1 cellular context compared by ENCODE assay signal in the genomic region with DNA sequence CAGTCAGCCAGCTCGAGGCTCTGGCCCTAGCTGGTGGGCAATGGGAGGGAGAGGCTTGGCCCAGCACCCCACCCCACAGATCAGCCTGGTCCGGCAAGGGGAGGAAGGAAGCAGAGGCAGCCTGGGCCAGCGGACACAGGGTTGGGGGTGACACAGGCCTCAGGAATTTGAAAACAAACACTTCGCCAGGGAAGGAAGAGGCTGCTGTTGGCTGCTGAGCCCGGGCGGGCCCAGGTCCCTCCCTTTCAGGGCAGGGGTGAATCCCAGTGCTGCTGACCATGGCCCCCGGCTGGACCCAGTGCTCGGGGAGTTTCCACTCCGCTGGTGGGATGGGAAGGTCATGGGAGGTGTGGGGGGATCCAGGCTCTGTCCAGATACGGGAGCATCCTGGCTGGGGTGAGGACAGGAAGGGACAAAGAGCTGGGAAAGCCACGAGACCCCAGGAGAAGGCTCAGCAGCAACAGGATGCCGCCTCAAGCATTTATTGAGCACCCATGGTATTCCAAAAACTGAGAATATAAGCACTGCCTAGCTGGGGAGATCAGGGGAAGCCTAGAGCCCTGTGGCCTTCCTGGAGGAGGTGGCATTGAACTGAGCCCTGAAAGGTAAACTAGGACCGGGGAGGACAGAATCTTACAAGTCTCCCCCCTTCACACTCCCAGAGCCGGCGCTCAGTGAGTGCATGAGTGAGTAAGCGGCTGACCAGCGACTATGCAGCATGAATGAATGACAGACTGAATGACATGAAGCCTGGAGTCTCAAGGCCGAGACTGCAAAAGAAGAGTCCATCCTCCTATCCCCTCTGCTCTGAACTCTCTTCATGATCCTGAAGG.
TF ChIP-seq lines count a peak whose summit lies in the region.

No MANE protein-coding gene starts in this region.

TF ChIP-seq in HepG2, 621 proteins besides CTCF, POLR2A, EP300 and RAD21 (continued from another document and continues in another):
- TF ChIP-seq, protein P1, sequence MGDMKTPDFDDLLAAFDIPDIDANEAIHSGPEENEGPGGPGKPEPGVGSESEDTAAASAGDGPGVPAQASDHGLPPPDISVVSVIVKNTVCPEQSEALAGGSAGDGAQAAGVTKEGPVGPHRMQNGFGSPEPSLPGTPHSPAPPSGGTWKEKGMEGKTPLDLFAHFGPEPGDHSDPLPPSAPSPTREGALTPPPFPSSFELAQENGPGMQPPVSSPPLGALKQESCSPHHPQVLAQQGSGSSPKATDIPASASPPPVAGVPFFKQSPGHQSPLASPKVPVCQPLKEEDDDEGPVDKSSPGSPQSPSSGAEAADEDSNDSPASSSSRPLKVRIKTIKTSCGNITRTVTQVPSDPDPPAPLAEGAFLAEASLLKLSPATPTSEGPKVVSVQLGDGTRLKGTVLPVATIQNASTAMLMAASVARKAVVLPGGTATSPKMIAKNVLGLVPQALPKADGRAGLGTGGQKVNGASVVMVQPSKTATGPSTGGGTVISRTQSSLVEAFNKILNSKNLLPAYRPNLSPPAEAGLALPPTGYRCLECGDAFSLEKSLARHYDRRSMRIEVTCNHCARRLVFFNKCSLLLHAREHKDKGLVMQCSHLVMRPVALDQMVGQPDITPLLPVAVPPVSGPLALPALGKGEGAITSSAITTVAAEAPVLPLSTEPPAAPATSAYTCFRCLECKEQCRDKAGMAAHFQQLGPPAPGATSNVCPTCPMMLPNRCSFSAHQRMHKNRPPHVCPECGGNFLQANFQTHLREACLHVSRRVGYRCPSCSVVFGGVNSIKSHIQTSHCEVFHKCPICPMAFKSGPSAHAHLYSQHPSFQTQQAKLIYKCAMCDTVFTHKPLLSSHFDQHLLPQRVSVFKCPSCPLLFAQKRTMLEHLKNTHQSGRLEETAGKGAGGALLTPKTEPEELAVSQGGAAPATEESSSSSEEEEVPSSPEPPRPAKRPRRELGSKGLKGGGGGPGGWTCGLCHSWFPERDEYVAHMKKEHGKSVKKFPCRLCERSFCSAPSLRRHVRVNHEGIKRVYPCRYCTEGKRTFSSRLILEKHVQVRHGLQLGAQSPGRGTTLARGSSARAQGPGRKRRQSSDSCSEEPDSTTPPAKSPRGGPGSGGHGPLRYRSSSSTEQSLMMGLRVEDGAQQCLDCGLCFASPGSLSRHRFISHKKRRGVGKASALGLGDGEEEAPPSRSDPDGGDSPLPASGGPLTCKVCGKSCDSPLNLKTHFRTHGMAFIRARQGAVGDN (CRISPR knock-in tag; IDR thresholded peaks at IDR 0.05) = peak; percentile 97
- no peak for TF ChIP-seq RELA (CRISPR knock-in tag; IDR thresholded peaks at IDR 0.05)
- 0 out of 2 replicates have a peak, but pooled peaks have one; percentile 31 for TF ChIP-seq ZNF598 (CRISPR knock-in tag; IDR thresholded peaks at IDR 0.05; ENCODE audit: borderline replicate concordance)
- TF ChIP-seq, protein P2, sequence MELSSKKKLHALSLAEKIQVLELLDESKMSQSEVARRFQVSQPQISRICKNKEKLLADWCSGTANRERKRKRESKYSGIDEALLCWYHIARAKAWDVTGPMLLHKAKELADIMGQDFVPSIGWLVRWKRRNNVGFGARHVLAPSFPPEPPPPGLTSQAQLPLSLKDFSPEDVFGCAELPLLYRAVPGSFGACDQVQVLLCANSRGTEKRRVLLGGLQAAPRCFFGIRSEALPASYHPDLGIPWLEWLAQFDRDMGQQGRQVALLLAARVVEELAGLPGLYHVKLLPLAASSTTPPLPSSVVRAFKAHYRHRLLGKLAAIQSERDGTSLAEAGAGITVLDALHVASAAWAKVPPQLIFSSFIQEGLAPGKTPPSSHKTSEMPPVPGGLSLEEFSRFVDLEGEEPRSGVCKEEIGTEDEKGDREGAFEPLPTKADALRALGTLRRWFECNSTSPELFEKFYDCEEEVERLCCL (CRISPR knock-in tag; IDR thresholded peaks at IDR 0.05; ENCODE audit: borderline replicate concordance) = no peak
- peak; percentile 28; the same call in 1 of the 2 replicates for TF ChIP-seq KAT7 (CRISPR knock-in tag; IDR thresholded peaks at IDR 0.05; ENCODE audit: borderline replicate concordance)
- peak; percentile 47 for TF ChIP-seq TAF1 (CRISPR knock-in tag; IDR thresholded peaks at IDR 0.05)
- TF ChIP-seq MYC (CRISPR knock-in tag; IDR thresholded peaks at IDR 0.05; ENCODE audit: borderline replicate concordance) = peak; percentile 53; the same call in 1 of the 2 replicates
- TF ChIP-seq ZNF589 (CRISPR knock-in tag; conservative IDR thresholded peaks at IDR 0.05) = no peak
- TF ChIP-seq ISX (CRISPR knock-in tag; conservative IDR thresholded peaks at IDR 0.05) = no peak
- no peak for TF ChIP-seq ZNF720 (CRISPR knock-in tag; IDR thresholded peaks at IDR 0.05)
- TF ChIP-seq DNMT1 (CRISPR knock-in tag; IDR thresholded peaks at IDR 0.05) = no peak
- TF ChIP-seq ZNF724P (CRISPR knock-in tag; IDR thresholded peaks at IDR 0.05; ENCODE audit: borderline replicate concordance) = no peak
- TF ChIP-seq ZNF34 (CRISPR knock-in tag; IDR thresholded peaks at IDR 0.05; ENCODE audit: borderline replicate concordance) = no peak
- TF ChIP-seq ZBTB7A (CRISPR knock-in tag; IDR thresholded peaks at IDR 0.05) = no peak; the same call in 1 of the 2 replicates
- TF ChIP-seq, protein P3, sequence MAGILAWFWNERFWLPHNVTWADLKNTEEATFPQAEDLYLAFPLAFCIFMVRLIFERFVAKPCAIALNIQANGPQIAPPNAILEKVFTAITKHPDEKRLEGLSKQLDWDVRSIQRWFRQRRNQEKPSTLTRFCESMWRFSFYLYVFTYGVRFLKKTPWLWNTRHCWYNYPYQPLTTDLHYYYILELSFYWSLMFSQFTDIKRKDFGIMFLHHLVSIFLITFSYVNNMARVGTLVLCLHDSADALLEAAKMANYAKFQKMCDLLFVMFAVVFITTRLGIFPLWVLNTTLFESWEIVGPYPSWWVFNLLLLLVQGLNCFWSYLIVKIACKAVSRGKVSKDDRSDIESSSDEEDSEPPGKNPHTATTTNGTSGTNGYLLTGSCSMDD (CRISPR knock-in tag; IDR thresholded peaks at IDR 0.05) = no peak
- no peak for TF ChIP-seq MAFG (CRISPR knock-in tag; IDR thresholded peaks at IDR 0.05)
- 0 out of 2 replicates have a peak, but pooled peaks have one; percentile 19 for TF ChIP-seq ZNF335 (CRISPR knock-in tag; IDR thresholded peaks at IDR 0.05)
- TF ChIP-seq MZF1 (CRISPR knock-in tag; IDR thresholded peaks at IDR 0.05; ENCODE audit: borderline replicate concordance) = no peak
- TF ChIP-seq SIN3B (IDR thresholded peaks at IDR 0.05; ENCODE audit: low read length) = no peak
- TF ChIP-seq THYN1 (CRISPR knock-in tag; IDR thresholded peaks at IDR 0.05; ENCODE audit: borderline replicate concordance, low read depth) = no peak
- peak; percentile 93 for TF ChIP-seq PHF21A (CRISPR knock-in tag; IDR thresholded peaks at IDR 0.05)
- TF ChIP-seq ZNF75D (CRISPR knock-in tag; IDR thresholded peaks at IDR 0.05; ENCODE audit: borderline replicate concordance) = no peak
- peak; percentile 61; the same call in 1 of the 2 replicates for TF ChIP-seq ZNF563 (CRISPR knock-in tag; IDR thresholded peaks at IDR 0.05)
- TF ChIP-seq MED8 (CRISPR knock-in tag; IDR thresholded peaks at IDR 0.05; ENCODE audit: insufficient replicate concordance) = no peak
- no peak; the same call in 1 of the 2 replicates for TF ChIP-seq SIX1 (CRISPR knock-in tag; IDR thresholded peaks at IDR 0.05; ENCODE audit: borderline replicate concordance)
- no peak for TF ChIP-seq FOXK2 (IDR thresholded peaks at IDR 0.05)
- TF ChIP-seq, protein P4, sequence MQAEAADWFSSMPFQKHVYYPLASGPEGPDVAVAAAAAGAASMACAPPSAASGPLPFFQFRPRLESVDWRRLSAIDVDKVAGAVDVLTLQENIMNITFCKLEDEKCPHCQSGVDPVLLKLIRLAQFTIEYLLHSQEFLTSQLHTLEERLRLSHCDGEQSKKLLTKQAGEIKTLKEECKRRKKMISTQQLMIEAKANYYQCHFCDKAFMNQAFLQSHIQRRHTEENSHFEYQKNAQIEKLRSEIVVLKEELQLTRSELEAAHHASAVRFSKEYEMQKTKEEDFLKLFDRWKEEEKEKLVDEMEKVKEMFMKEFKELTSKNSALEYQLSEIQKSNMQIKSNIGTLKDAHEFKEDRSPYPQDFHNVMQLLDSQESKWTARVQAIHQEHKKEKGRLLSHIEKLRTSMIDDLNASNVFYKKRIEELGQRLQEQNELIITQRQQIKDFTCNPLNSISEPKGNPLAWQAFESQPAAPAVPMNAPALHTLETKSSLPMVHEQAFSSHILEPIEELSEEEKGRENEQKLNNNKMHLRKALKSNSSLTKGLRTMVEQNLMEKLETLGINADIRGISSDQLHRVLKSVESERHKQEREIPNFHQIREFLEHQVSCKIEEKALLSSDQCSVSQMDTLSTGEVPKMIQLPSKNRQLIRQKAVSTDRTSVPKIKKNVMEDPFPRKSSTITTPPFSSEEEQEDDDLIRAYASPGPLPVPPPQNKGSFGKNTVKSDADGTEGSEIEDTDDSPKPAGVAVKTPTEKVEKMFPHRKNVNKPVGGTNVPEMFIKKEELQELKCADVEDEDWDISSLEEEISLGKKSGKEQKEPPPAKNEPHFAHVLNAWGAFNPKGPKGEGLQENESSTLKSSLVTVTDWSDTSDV (CRISPR knock-in tag; IDR thresholded peaks at IDR 0.05) = no peak
- no peak for TF ChIP-seq EHMT2 (IDR thresholded peaks at IDR 0.05; ENCODE audit: borderline replicate concordance, low read depth, low read length)
- TF ChIP-seq KLF12 (CRISPR knock-in tag; IDR thresholded peaks at IDR 0.05; ENCODE audit: borderline replicate concordance) = no peak
- TF ChIP-seq, protein P5, sequence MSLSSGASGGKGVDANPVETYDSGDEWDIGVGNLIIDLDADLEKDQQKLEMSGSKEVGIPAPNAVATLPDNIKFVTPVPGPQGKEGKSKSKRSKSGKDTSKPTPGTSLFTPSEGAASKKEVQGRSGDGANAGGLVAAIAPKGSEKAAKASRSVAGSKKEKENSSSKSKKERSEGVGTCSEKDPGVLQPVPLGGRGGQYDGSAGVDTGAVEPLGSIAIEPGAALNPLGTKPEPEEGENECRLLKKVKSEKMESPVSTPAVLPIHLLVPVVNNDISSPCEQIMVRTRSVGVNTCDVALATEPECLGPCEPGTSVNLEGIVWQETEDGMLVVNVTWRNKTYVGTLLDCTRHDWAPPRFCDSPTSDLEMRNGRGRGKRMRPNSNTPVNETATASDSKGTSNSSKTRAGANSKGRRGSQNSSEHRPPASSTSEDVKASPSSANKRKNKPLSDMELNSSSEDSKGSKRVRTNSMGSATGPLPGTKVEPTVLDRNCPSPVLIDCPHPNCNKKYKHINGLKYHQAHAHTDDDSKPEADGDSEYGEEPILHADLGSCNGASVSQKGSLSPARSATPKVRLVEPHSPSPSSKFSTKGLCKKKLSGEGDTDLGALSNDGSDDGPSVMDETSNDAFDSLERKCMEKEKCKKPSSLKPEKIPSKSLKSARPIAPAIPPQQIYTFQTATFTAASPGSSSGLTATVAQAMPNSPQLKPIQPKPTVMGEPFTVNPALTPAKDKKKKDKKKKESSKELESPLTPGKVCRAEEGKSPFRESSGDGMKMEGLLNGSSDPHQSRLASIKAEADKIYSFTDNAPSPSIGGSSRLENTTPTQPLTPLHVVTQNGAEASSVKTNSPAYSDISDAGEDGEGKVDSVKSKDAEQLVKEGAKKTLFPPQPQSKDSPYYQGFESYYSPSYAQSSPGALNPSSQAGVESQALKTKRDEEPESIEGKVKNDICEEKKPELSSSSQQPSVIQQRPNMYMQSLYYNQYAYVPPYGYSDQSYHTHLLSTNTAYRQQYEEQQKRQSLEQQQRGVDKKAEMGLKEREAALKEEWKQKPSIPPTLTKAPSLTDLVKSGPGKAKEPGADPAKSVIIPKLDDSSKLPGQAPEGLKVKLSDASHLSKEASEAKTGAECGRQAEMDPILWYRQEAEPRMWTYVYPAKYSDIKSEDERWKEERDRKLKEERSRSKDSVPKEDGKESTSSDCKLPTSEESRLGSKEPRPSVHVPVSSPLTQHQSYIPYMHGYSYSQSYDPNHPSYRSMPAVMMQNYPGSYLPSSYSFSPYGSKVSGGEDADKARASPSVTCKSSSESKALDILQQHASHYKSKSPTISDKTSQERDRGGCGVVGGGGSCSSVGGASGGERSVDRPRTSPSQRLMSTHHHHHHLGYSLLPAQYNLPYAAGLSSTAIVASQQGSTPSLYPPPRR (CRISPR knock-in tag; IDR thresholded peaks at IDR 0.05; ENCODE audit: borderline replicate concordance) = peak; percentile 57; the same call in 1 of the 2 replicates
- TF ChIP-seq ZNF660 (CRISPR knock-in tag; IDR thresholded peaks at IDR 0.05; ENCODE audit: borderline replicate concordance, low read depth) = no peak
- TF ChIP-seq ZNF562 (CRISPR knock-in tag; IDR thresholded peaks at IDR 0.05; ENCODE audit: borderline replicate concordance) = no peak
- peak; percentile 19; the same call in 1 of the 2 replicates for TF ChIP-seq GFI1 (CRISPR knock-in tag; IDR thresholded peaks at IDR 0.05; ENCODE audit: borderline replicate concordance)
- no peak for TF ChIP-seq ZFP36L1 (CRISPR knock-in tag; IDR thresholded peaks at IDR 0.05)
- TF ChIP-seq GATAD1 (CRISPR knock-in tag; IDR thresholded peaks at IDR 0.05) = no peak
- TF ChIP-seq, protein P6, sequence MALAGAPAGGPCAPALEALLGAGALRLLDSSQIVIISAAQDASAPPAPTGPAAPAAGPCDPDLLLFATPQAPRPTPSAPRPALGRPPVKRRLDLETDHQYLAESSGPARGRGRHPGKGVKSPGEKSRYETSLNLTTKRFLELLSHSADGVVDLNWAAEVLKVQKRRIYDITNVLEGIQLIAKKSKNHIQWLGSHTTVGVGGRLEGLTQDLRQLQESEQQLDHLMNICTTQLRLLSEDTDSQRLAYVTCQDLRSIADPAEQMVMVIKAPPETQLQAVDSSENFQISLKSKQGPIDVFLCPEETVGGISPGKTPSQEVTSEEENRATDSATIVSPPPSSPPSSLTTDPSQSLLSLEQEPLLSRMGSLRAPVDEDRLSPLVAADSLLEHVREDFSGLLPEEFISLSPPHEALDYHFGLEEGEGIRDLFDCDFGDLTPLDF (CRISPR knock-in tag; IDR thresholded peaks at IDR 0.05) = no peak
- TF ChIP-seq, protein P7, sequence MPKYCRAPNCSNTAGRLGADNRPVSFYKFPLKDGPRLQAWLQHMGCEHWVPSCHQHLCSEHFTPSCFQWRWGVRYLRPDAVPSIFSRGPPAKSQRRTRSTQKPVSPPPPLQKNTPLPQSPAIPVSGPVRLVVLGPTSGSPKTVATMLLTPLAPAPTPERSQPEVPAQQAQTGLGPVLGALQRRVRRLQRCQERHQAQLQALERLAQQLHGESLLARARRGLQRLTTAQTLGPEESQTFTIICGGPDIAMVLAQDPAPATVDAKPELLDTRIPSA (CRISPR knock-in tag; IDR thresholded peaks at IDR 0.05; ENCODE audit: borderline replicate concordance) = no peak; the same call in 1 of the 2 replicates
- TF ChIP-seq JUNB (CRISPR knock-in tag; IDR thresholded peaks at IDR 0.05; ENCODE audit: borderline replicate concordance) = peak; percentile 95
- TF ChIP-seq ZSCAN21 (CRISPR knock-in tag; IDR thresholded peaks at IDR 0.05; ENCODE audit: borderline replicate concordance) = peak; percentile 60; the same call in 1 of the 2 replicates
- TF ChIP-seq ZNF883 (CRISPR knock-in tag; IDR thresholded peaks at IDR 0.05; ENCODE audit: not compliant biosample characterization) = no peak
- TF ChIP-seq KLF9 (CRISPR knock-in tag; IDR thresholded peaks at IDR 0.05; ENCODE audit: low read depth) = no peak
